ENCODE assay signal across 26 cellular contexts in the genomic region with DNA sequence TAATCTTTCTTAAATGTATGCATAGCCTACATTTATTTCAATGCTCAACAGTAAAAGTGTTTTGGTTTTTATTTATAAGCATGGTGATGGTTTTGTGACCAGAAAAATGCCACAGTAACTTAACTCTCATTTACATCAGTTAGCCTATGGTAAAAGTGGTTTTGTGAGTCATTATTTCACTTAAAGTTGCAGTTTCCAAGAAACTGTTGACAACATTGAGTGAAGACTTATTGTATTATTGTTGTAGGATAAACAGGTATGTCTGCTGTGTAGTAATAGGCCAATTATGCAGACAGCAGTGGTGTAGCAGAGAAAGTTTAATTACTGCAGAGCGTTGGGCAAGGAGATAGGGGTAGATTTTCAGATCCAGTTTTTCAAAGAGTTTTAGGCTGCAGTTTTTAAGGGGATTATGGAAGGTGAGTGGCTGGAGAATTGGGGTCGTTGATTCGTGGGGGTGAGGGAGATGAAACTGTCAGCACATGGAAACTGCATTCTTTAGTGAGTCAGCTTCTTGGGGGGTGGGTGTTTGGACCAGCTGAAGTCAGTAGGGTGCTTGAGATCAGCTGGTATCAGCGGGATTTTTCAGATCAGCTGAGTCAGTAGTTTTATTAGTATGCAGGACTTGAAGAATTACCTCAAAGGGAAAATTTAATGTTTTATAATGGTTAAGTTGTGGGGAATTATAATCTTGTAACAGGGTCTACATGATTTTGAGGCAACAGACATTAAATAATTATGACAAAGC.
DNase-seq lines count a peak whose midpoint lies in the region; ATAC-seq and TF ChIP-seq lines count a peak whose summit lies in the region.
"Had no signal": no experiment of that assay in that cellular context is flagged by ENCODE, and none has a peak within 500 bp of the region (broad histone marks: within the 10 kb centered on the region; RNA-seq: fewer than 3 reads in every experiment).

No MANE protein-coding gene starts in this region.

- no peaks in the 10 kb centered on the region for H3K36me3 ChIP-seq in mesendoderm (ENCODE audit: control insufficient read depth, insufficient read depth, low read length)
- H3K36me3 ChIP-seq: brain microvascular endothelial cell, gastroesophageal sphincter, prostate gland, sigmoid colon had no signal

- H3K4me2 ChIP-seq in mesendoderm (ENCODE audit: low read length), result no peak overlapping the region
- H3K4me2 ChIP-seq: hepatocyte had no signal

- peak; percentile 4 for DNase-seq in activated naive CD8-positive, alpha-beta T cell treated with anti-CD3 and anti-CD28 coated beads for 36 hours
- no peak for DNase-seq in activated naive CD8-positive, alpha-beta T cell treated with anti-CD3 and anti-CD28 coated beads, Interleukin-2, amount 50 U/mL, for 24 hours
- DNase-seq in M059J (ENCODE audit: low read depth), result peak; percentile 7
- peak; percentile 28 for DNase-seq in astrocyte of the hippocampus (ENCODE audit: low read depth, low spot score)
- DNase-seq in mesendoderm, result peak; percentile 21
- no peak for DNase-seq in GM03348 (ENCODE audit: low spot score)
- no peak for DNase-seq in chondrocyte (ENCODE audit: low spot score)
- DNase-seq: ACHN; activated CD4-positive, alpha-beta T cell treated with anti-CD3 and anti-CD28 coated beads, Interleukin-2, amount 10 ng/mL, durations not matched to agents 7 days and 5 days; activated T-cell treated with anti-CD3 and anti-CD28 coated beads, Interleukin-2, amount 50 U/mL, for 4 hours; brain microvascular endothelial cell; left cardiac atrium; NCI-H1417 treated with DMSO at 0.1 percent for 48 hours; NCI-H2081; NCI-H226; occipital lobe; sigmoid colon; stimulated activated CD4-positive, alpha-beta T cell treated with anti-CD3 and anti-CD28 coated beads, Interleukin-4, amount 100 ng/mL, for 1 hour; trophoblast cell had no signal

- H2BK120ac ChIP-seq in mesendoderm (ENCODE audit: low read depth, low read length), result no peak overlapping the region

- H3K18ac ChIP-seq in mesendoderm (ENCODE audit: low read length), result no peak overlapping the region

- H3K9ac ChIP-seq in mesendoderm (ENCODE audit: low read length), result no peak overlapping the region

- H3K23ac ChIP-seq in mesendoderm (ENCODE audit: low read length), result no peak overlapping the region

- no peaks in the 10 kb centered on the region for H3K79me1 ChIP-seq in mesendoderm (ENCODE audit: low read length)

- no CpG with 5 or more reads among the region's 4 CpGs for WGBS in mesendoderm (ENCODE audit: extremely low coverage, insufficient coverage, low lambda C conversion rate)

- no peaks in the 10 kb centered on the region for H3K36me3 Mint-ChIP-seq in activated naive CD8-positive, alpha-beta T cell treated with anti-CD3 and anti-CD28 coated beads for 36 hours
- no peaks in the 10 kb centered on the region for H3K36me3 Mint-ChIP-seq in activated naive CD8-positive, alpha-beta T cell treated with anti-CD3 and anti-CD28 coated beads, Interleukin-2, amount 50 U/mL, for 24 hours (ENCODE audit: low read depth)
- peaks cover 2% of the 10 kb centered on the region for H3K36me3 Mint-ChIP-seq in chondrocyte (ENCODE audit: low read depth)
- H3K36me3 Mint-ChIP-seq: natural killer cell treated with Interleukin-12 subunit alpha and Interleukin-12 subunit beta and Interleukin-15 and Interleukin-18, amount 100 ng/mL, for 72 hours had no signal

- H2BK5ac ChIP-seq in mesendoderm (ENCODE audit: low read length), result no peak overlapping the region

- H4K5ac ChIP-seq in mesendoderm (ENCODE audit: low read length), result no peak overlapping the region

- no peak overlapping the region for H3K4me3 ChIP-seq in mesendoderm (ENCODE audit: low read length)
- H3K4me3 ChIP-seq: gastroesophageal sphincter, hepatocyte, lung, prostate gland, sigmoid colon had no signal

- peaks cover 4% of the 10 kb centered on the region for H3K4me1 Mint-ChIP-seq in activated naive CD8-positive, alpha-beta T cell treated with anti-CD3 and anti-CD28 coated beads for 36 hours
- H3K4me1 Mint-ChIP-seq in activated naive CD8-positive, alpha-beta T cell treated with anti-CD3 and anti-CD28 coated beads, Interleukin-2, amount 50 U/mL, for 24 hours, result peaks cover 5% of the 10 kb centered on the region
- no peaks in the 10 kb centered on the region for H3K4me1 Mint-ChIP-seq in chondrocyte (ENCODE audit: low read depth)
- H3K4me1 Mint-ChIP-seq: B cell had no signal

- no peak overlapping the region for H3K4me3 Mint-ChIP-seq in activated naive CD8-positive, alpha-beta T cell treated with anti-CD3 and anti-CD28 coated beads for 36 hours
- no peak overlapping the region for H3K4me3 Mint-ChIP-seq in activated naive CD8-positive, alpha-beta T cell treated with anti-CD3 and anti-CD28 coated beads, Interleukin-2, amount 50 U/mL, for 24 hours
- no peak overlapping the region for H3K4me3 Mint-ChIP-seq in chondrocyte (ENCODE audit: unreplicated experiment)
- H3K4me3 Mint-ChIP-seq: activated CD4-positive, alpha-beta T cell treated with anti-CD3 and anti-CD28 coated beads, Interleukin-2, amount 10 ng/mL, durations not matched to agents 7 days and 5 days; activated T-cell treated with anti-CD3 and anti-CD28 coated beads, Interleukin-2, amount 50 U/mL, for 4 hours; B cell; natural killer cell treated with Interleukin-12 subunit alpha and Interleukin-12 subunit beta and Interleukin-15 and Interleukin-18, amount 100 ng/mL, for 72 hours had no signal

- no peaks in the 10 kb centered on the region for H3K9me3 Mint-ChIP-seq in activated naive CD8-positive, alpha-beta T cell treated with anti-CD3 and anti-CD28 coated beads for 36 hours
- no peaks in the 10 kb centered on the region for H3K9me3 Mint-ChIP-seq in activated naive CD8-positive, alpha-beta T cell treated with anti-CD3 and anti-CD28 coated beads, Interleukin-2, amount 50 U/mL, for 24 hours
- H3K9me3 Mint-ChIP-seq in chondrocyte (ENCODE audit: low read depth), result peaks cover 4% of the 10 kb centered on the region
- H3K9me3 Mint-ChIP-seq: activated T-cell treated with anti-CD3 and anti-CD28 coated beads, Interleukin-2, amount 50 U/mL, for 4 hours; natural killer cell treated with Interleukin-12 subunit alpha and Interleukin-12 subunit beta and Interleukin-15 and Interleukin-18, amount 100 ng/mL, for 72 hours had no signal

- no peak for TF ChIP-seq CTCF in chondrocyte (IDR thresholded peaks at IDR 0.05)

- ATAC-seq in activated naive CD8-positive, alpha-beta T cell treated with anti-CD3 and anti-CD28 coated beads, Interleukin-2, amount 50 U/mL, for 24 hours, result no peak
- no peak for ATAC-seq in HG03571 (IDR thresholded peaks at IDR 0.05; ENCODE audit: unreplicated experiment)
- ATAC-seq: activated T-cell treated with anti-CD3 and anti-CD28 coated beads, Interleukin-2, amount 50 U/mL, for 4 hours; gastroesophageal sphincter; left cardiac atrium; natural killer cell treated with Interleukin-12 subunit alpha and Interleukin-12 subunit beta and Interleukin-15 and Interleukin-18, amount 100 ng/mL, for 72 hours had no signal

- H4K8ac ChIP-seq in mesendoderm (ENCODE audit: low read depth, low read length), result no peak overlapping the region

- no peak overlapping the region for H3K27ac Mint-ChIP-seq in activated naive CD8-positive, alpha-beta T cell treated with anti-CD3 and anti-CD28 coated beads for 36 hours
- H3K27ac Mint-ChIP-seq in activated naive CD8-positive, alpha-beta T cell treated with anti-CD3 and anti-CD28 coated beads, Interleukin-2, amount 50 U/mL, for 24 hours, result no peak overlapping the region
- no peak overlapping the region for H3K27ac Mint-ChIP-seq in chondrocyte (ENCODE audit: unreplicated experiment)
- H3K27ac Mint-ChIP-seq: activated CD4-positive, alpha-beta T cell treated with anti-CD3 and anti-CD28 coated beads, Interleukin-2, amount 10 ng/mL, durations not matched to agents 7 days and 5 days; B cell; natural killer cell treated with Interleukin-12 subunit alpha and Interleukin-12 subunit beta and Interleukin-15 and Interleukin-18, amount 100 ng/mL, for 72 hours had no signal

- no peak overlapping the region for H3K56ac ChIP-seq in mesendoderm (ENCODE audit: low read length)

- no peak overlapping the region for H3K27ac ChIP-seq in mesendoderm (ENCODE audit: low read depth, low read length)
- H3K27ac ChIP-seq: brain microvascular endothelial cell, gastroesophageal sphincter, hepatocyte, prostate gland, sigmoid colon had no signal

- H3K4me1 ChIP-seq in mesendoderm (ENCODE audit: control insufficient read depth, low read depth, low read length), result no peaks in the 10 kb centered on the region
- H3K4me1 ChIP-seq: gastroesophageal sphincter, prostate gland, sigmoid colon had no signal

- no peak overlapping the region for H2BK15ac ChIP-seq in mesendoderm (replicated peaks; ENCODE audit: low read depth)

- no peak overlapping the region for H2AK5ac ChIP-seq in mesendoderm (ENCODE audit: low read length)

- H3K27me3 ChIP-seq in mesendoderm (ENCODE audit: insufficient read depth, low read length, poor library complexity), result no peaks in the 10 kb centered on the region
- H3K27me3 ChIP-seq: brain microvascular endothelial cell, gastroesophageal sphincter, hepatocyte, sigmoid colon had no signal

- H3K4ac ChIP-seq in mesendoderm (ENCODE audit: low read depth, low read length), result no peak overlapping the region

- H3K79me2 ChIP-seq in mesendoderm (ENCODE audit: control insufficient read depth, insufficient read depth, low read length), result no peaks in the 10 kb centered on the region
- H3K79me2 ChIP-seq: hepatocyte had no signal

- peaks cover 13% of the 10 kb centered on the region for H3K27me3 Mint-ChIP-seq in activated naive CD8-positive, alpha-beta T cell treated with anti-CD3 and anti-CD28 coated beads for 36 hours
- peaks cover 7% of the 10 kb centered on the region for H3K27me3 Mint-ChIP-seq in activated naive CD8-positive, alpha-beta T cell treated with anti-CD3 and anti-CD28 coated beads, Interleukin-2, amount 50 U/mL, for 24 hours
- H3K27me3 Mint-ChIP-seq in chondrocyte (ENCODE audit: low read depth), result peaks cover 13% of the 10 kb centered on the region
- H3K27me3 Mint-ChIP-seq: B cell had no signal

Comparison
In these comparisons a context has a peak if more than half of its experiments do, and no peak if none do; other contexts are left out.
1. DNase-seq: peak in activated naive CD8-positive, alpha-beta T cell treated with anti-CD3 and anti-CD28 coated beads for 36 hours (single experiment), M059J (single experiment), astrocyte of the hippocampus (single experiment) and mesendoderm (single experiment); none in activated naive CD8-positive, alpha-beta T cell treated with anti-CD3 and anti-CD28 coated beads, Interleukin-2, amount 50 U/mL, for 24 hours (single experiment), GM03348 (single experiment) and chondrocyte (single experiment).